Comparison of ENCODE assay signal across 33 cellular contexts in genomic region chr12:67921286-67921685, GRCh38.
DNase-seq lines count a peak whose midpoint lies in the region; ATAC-seq, FAIRE-seq and TF ChIP-seq lines count a peak whose summit lies in the region.
"Had no signal": no experiment of that assay in that cellular context is flagged by ENCODE, and none has a peak within 500 bp of the region (broad histone marks: within the 10 kb centered on the region; RNA-seq: fewer than 3 reads in every experiment).

No MANE protein-coding gene starts in this region.

- H3K36me3 ChIP-seq in astrocyte (ENCODE audit: insufficient read depth, low read length) (no peaks in the 10 kb centered on the region), smooth muscle cell (ENCODE audit: low read depth) (no peaks in the 10 kb centered on the region)
- H3K36me3 ChIP-seq: neutrophil, sigmoid colon, thoracic aorta, vagina had no signal

- H3K9me3 ChIP-seq in astrocyte (ENCODE audit: insufficient read depth, low read depth, low read length) (no peaks in the 10 kb centered on the region), smooth muscle cell (replicated peaks; ENCODE audit: low read depth) (no peaks in the 10 kb centered on the region)
- H3K9me3 ChIP-seq: neutrophil, sigmoid colon, thoracic aorta, vagina had no signal

- H3K4me3 Mint-ChIP-seq in astrocyte (ENCODE audit: unreplicated experiment) (no peak overlapping the region), nephron progenitor cell (no peak overlapping the region)
- no peak overlapping the region for H3K4me3 Mint-ChIP-seq in stimulated activated naive CD8-positive, alpha-beta T cell treated with anti-CD3 and anti-CD28 coated beads, Interleukin-15, amount 100 ng/mL, for 72 hours
- H3K4me3 Mint-ChIP-seq: activated CD4-positive, alpha-beta T cell treated with anti-CD3 and anti-CD28 coated beads for 36 hours; activated naive CD8-positive, alpha-beta T cell treated with anti-CD3 and anti-CD28 coated beads, Interleukin-2, amount 10 ng/mL, durations not matched to agents 7 days and 5 days; CD14-positive monocyte; memory B cell; T-helper 2 cell treated with Interferon-gamma antibody and Interleukin-4, amounts not matched to agents 5 μg/mL and 100 μg/mL, for 36 hours had no signal

- H3K9me3 Mint-ChIP-seq in astrocyte (ENCODE audit: unreplicated experiment) (peaks cover 2% of the 10 kb centered on the region), nephron progenitor cell (no peaks in the 10 kb centered on the region)
- no peaks in the 10 kb centered on the region for H3K9me3 Mint-ChIP-seq in stimulated activated naive CD8-positive, alpha-beta T cell treated with anti-CD3 and anti-CD28 coated beads, Interleukin-15, amount 100 ng/mL, for 72 hours
- H3K9me3 Mint-ChIP-seq: activated naive CD8-positive, alpha-beta T cell treated with anti-CD3 and anti-CD28 coated beads, Interleukin-2, amount 10 ng/mL, durations not matched to agents 7 days and 5 days; memory B cell; T-helper 2 cell treated with Interferon-gamma antibody and Interleukin-4, amounts not matched to agents 5 μg/mL and 100 μg/mL, for 36 hours had no signal

- H3K27ac ChIP-seq in astrocyte (ENCODE audit: low read depth, low read length) = no peak overlapping the region
- H3K27ac ChIP-seq in smooth muscle cell (ENCODE audit: low read depth) = peak overlapping the region; percentile 41
- H3K27ac ChIP-seq: 22Rv1, dorsolateral prefrontal cortex, neutrophil, sigmoid colon, thoracic aorta, vagina had no signal

- H4K20me1 ChIP-seq in astrocyte (ENCODE audit: insufficient read depth, low read length) (no peaks in the 10 kb centered on the region), smooth muscle cell (ENCODE audit: low read depth) (no peaks in the 10 kb centered on the region)

- ATAC-seq in stimulated activated naive CD8-positive, alpha-beta T cell treated with anti-CD3 and anti-CD28 coated beads, Interleukin-15, amount 100 ng/mL, for 72 hours = no peak
- ATAC-seq: activated CD4-positive, alpha-beta T cell treated with anti-CD3 and anti-CD28 coated beads for 36 hours; Right ventricle myocardium inferior had no signal

- no peak for TF ChIP-seq CTCF in astrocyte (IDR thresholded peaks at IDR 0.05; ENCODE audit: insufficient read depth, low read depth, low read length)
- no peak for TF ChIP-seq CTCF in smooth muscle cell (IDR thresholded peaks at IDR 0.05; ENCODE audit: borderline replicate concordance, insufficient read depth, poor library complexity, severe bottlenecking)
- no peak for TF ChIP-seq CTCF in nephron progenitor cell (IDR thresholded peaks at IDR 0.05)

- H3K9ac ChIP-seq in astrocyte (ENCODE audit: low read length) = no peak overlapping the region
- no peak overlapping the region for H3K9ac ChIP-seq in smooth muscle cell (ENCODE audit: low read depth)

- H3K4me2 ChIP-seq in astrocyte (ENCODE audit: low read length) = no peak overlapping the region
- H3K4me2 ChIP-seq in smooth muscle cell = no peak overlapping the region

- DNase-seq in DMS53 (lab: John Stamatoyannopoulos, UW) (peak; percentile 18), DMS53 treated with DMSO at 0.1 percent for 48 hours (lab: John Stamatoyannopoulos, UW; ENCODE audit: unreplicated experiment) (no peak), astrocyte (ENCODE audit: low read depth) (peak; percentile 22), iris pigment epithelial cell (ENCODE audit: low read depth) (peak; percentile 3), smooth muscle cell (lab: John Stamatoyannopoulos, UW; ENCODE audit: unreplicated experiment) (no peak), COLO668 (lab: John Stamatoyannopoulos, UW; ENCODE audit: unreplicated experiment) (no peak), nephron progenitor cell (no peak)
- DNase-seq in stimulated activated naive CD8-positive, alpha-beta T cell treated with anti-CD3 and anti-CD28 coated beads, Interleukin-15, amount 100 ng/mL, for 72 hours = no peak
- DNase-seq: activated CD4-positive, alpha-beta T cell treated with anti-CD3 and anti-CD28 coated beads for 36 hours; activated CD8-positive, alpha-beta memory T cell treated with anti-CD3 and anti-CD28 coated beads for 24 hours; activated effector memory CD4-positive, alpha-beta T cell treated with anti-CD3 and anti-CD28 coated beads, Interleukin-2, amount 50 U/mL, for 16 hours; activated naive CD8-positive, alpha-beta T cell treated with anti-CD3 and anti-CD28 coated beads, Interleukin-2, amount 10 ng/mL, durations not matched to agents 7 days and 5 days; activated T-cell treated with anti-CD3 and anti-CD28 coated beads, Interleukin-2, amount 50 U/mL, for 1 hour; dorsolateral prefrontal cortex; HCEC 1CT; head of caudate nucleus; KBM-7; NCI-H1417 treated with DMSO at 0.1 percent for 48 hours; NCI-H2081 treated with DMSO at 0.1 percent for 48 hours; NCI-H774; sigmoid colon; stimulated activated naive CD4-positive, alpha-beta T cell treated with Interleukin-2 at 50 U/mL for 16 hours had no signal

- H3K4me1 Mint-ChIP-seq in astrocyte (ENCODE audit: low read depth, unreplicated experiment) (peaks cover 30% of the 10 kb centered on the region), nephron progenitor cell (peaks cover 45% of the 10 kb centered on the region)
- no peaks in the 10 kb centered on the region for H3K4me1 Mint-ChIP-seq in stimulated activated naive CD8-positive, alpha-beta T cell treated with anti-CD3 and anti-CD28 coated beads, Interleukin-15, amount 100 ng/mL, for 72 hours
- H3K4me1 Mint-ChIP-seq: activated naive CD8-positive, alpha-beta T cell treated with anti-CD3 and anti-CD28 coated beads, Interleukin-2, amount 10 ng/mL, durations not matched to agents 7 days and 5 days; CD14-positive monocyte had no signal

- H3K27ac Mint-ChIP-seq in astrocyte (ENCODE audit: unreplicated experiment) = peak overlapping the region; percentile 49
- H3K27ac Mint-ChIP-seq in nephron progenitor cell = no peak overlapping the region
- H3K27ac Mint-ChIP-seq in stimulated activated naive CD8-positive, alpha-beta T cell treated with anti-CD3 and anti-CD28 coated beads, Interleukin-15, amount 100 ng/mL, for 72 hours = no peak overlapping the region
- H3K27ac Mint-ChIP-seq: activated CD4-positive, alpha-beta T cell treated with anti-CD3 and anti-CD28 coated beads for 36 hours; activated naive CD8-positive, alpha-beta T cell treated with anti-CD3 and anti-CD28 coated beads, Interleukin-2, amount 10 ng/mL, durations not matched to agents 7 days and 5 days; CD14-positive monocyte; memory B cell; progenitor cell of endocrine pancreas; T-helper 2 cell treated with Interferon-gamma antibody and Interleukin-4, amounts not matched to agents 5 μg/mL and 100 μg/mL, for 36 hours had no signal

- H3K27me3 ChIP-seq in astrocyte (ENCODE audit: insufficient read depth, low read length) = no peaks in the 10 kb centered on the region
- H3K27me3 ChIP-seq in smooth muscle cell (ENCODE audit: low read depth) = no peaks in the 10 kb centered on the region
- H3K27me3 ChIP-seq: neutrophil, sigmoid colon, vagina had no signal

- peak; percentile 37 for FAIRE-seq in astrocyte (lab: Jason Lieb, UNC)
- FAIRE-seq: D721Med, HTR-8/SVneo had no signal

- 64% methylated on average over 1 of the region's 1 CpG for WGBS in smooth muscle cell (ENCODE audit: low lambda C conversion rate)

- no peak overlapping the region for H3K4me3 ChIP-seq in astrocyte (ENCODE audit: insufficient read depth, low read depth, low read length)
- H3K4me3 ChIP-seq in smooth muscle cell = no peak overlapping the region
- H3K4me3 ChIP-seq: dorsolateral prefrontal cortex, sigmoid colon, thoracic aorta, vagina had no signal

- no peaks in the 10 kb centered on the region for H3F3A ChIP-seq in smooth muscle cell (ENCODE audit: low read depth)

- peaks cover 22% of the 10 kb centered on the region for H3K4me1 ChIP-seq in astrocyte (ENCODE audit: insufficient read depth, low read length)
- H3K4me1 ChIP-seq in smooth muscle cell (ENCODE audit: low read depth) = peaks cover 12% of the 10 kb centered on the region
- H3K4me1 ChIP-seq: vagina had no signal

- H3K36me3 Mint-ChIP-seq in astrocyte (ENCODE audit: low read depth, unreplicated experiment) = no peaks in the 10 kb centered on the region
- H3K36me3 Mint-ChIP-seq in nephron progenitor cell (ENCODE audit: low read depth) = no peaks in the 10 kb centered on the region
- H3K36me3 Mint-ChIP-seq: activated naive CD8-positive, alpha-beta T cell treated with anti-CD3 and anti-CD28 coated beads, Interleukin-2, amount 10 ng/mL, durations not matched to agents 7 days and 5 days; CD14-positive monocyte; memory B cell had no signal

- H3K79me2 ChIP-seq in astrocyte (ENCODE audit: insufficient read depth, low read length) = no peaks in the 10 kb centered on the region
- H3K79me2 ChIP-seq in smooth muscle cell (ENCODE audit: low read depth) = no peaks in the 10 kb centered on the region

- H2AFZ ChIP-seq in astrocyte (ENCODE audit: low read depth, low read length) = no peak overlapping the region
- H2AFZ ChIP-seq in smooth muscle cell (ENCODE audit: low read depth) = no peak overlapping the region

- H3K27me3 Mint-ChIP-seq in astrocyte (ENCODE audit: low read depth, unreplicated experiment) = peaks cover 4% of the 10 kb centered on the region
- H3K27me3 Mint-ChIP-seq in nephron progenitor cell (ENCODE audit: low read depth, poor library complexity) = peaks cover 9% of the 10 kb centered on the region
- no peaks in the 10 kb centered on the region for H3K27me3 Mint-ChIP-seq in stimulated activated naive CD8-positive, alpha-beta T cell treated with anti-CD3 and anti-CD28 coated beads, Interleukin-15, amount 100 ng/mL, for 72 hours
- H3K27me3 Mint-ChIP-seq: activated CD4-positive, alpha-beta T cell treated with anti-CD3 and anti-CD28 coated beads for 36 hours; activated naive CD8-positive, alpha-beta T cell treated with anti-CD3 and anti-CD28 coated beads, Interleukin-2, amount 10 ng/mL, durations not matched to agents 7 days and 5 days had no signal

Comparison
In these comparisons a context has a peak if more than half of its experiments do, and no peak if none do; other contexts are left out.
1. DNase-seq: peak in DMS53 (single experiment), astrocyte (single experiment) and iris pigment epithelial cell (single experiment); none in DMS53 treated with DMSO at 0.1 percent for 48 hours (single experiment), smooth muscle cell (single experiment), COLO668 (single experiment), nephron progenitor cell (single experiment) and stimulated activated naive CD8-positive, alpha-beta T cell treated with anti-CD3 and anti-CD28 coated beads, Interleukin-15, amount 100 ng/mL, for 72 hours (0 of 2).